In the genomic region with DNA sequence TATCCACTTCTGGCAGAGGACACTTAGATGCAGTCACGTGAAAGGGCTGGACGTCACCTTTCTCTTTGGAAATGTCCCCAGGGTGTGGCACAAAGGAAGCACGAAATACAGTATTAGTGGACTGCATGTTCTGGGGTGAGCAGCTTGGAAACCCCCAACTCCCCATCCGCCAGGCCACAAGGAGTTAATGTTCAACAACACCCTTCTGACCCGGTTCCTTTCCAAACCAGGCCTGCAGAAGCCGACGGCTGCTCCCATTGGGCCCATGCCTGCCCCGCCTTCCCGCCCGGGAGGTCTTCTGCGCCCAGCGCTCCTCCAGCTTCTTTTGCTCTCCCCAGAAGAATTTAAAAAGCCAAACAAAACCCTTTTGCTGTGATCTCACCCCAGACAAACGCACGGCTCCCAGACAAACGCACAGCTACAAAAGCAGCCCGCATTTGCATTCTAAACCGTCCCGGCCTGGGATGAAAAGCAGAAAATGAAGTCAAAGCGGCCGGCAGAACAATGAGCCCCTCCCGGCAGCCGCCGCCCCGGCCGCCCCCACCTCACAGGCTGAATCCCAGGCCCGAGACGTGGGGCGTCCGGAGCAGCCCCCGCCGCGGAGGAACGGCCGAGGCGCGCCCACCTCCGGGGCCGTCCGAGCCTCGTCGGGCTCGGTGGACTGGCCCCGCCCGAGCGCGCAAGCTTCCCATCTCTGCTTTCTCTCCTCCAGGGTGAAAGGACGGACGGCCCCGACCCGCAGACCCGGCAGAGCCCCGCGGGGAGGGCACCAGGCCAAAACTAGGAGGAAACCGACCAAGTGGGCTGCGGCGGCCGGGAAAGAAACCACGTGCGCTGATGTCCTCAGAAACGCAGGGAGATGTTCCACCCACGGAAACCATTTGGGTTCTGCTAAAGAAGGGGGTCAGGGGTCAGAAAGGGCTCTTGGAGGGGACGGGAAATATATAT, we compare ENCODE assay signal across 8 cellular contexts.
DNase-seq lines count a peak whose midpoint lies in the region; ATAC-seq, FAIRE-seq and TF ChIP-seq lines count a peak whose summit lies in the region.

No MANE protein-coding gene starts in this region.

- BruUV-seq in endothelial cell of umbilical vein (replicated peaks; lab: Mats Ljungman, UMichigan), result no TSS peak

- TF ChIP-seq POLR2A in endothelial cell of umbilical vein (IDR thresholded peaks at IDR 0.05; ENCODE audit: low read depth, low read length), result no peak

- peaks cover 15% of the 10 kb centered on the region for H3K27me3 Mint-ChIP-seq in memory B cell
- H3K27me3 Mint-ChIP-seq in type B pancreatic cell, result peaks cover 9% of the 10 kb centered on the region

- FAIRE-seq in endothelial cell of umbilical vein (lab: Jason Lieb, UNC), result no peak

- H3K36me3 Mint-ChIP-seq in memory B cell (peaks cover 3% of the 10 kb centered on the region), type B pancreatic cell (no peaks in the 10 kb centered on the region)

- H3K9me1 ChIP-seq in endothelial cell of umbilical vein (replicated peaks; ENCODE audit: control insufficient read depth, extremely low read depth, insufficient read depth, low read length), result no peaks in the 10 kb centered on the region

- no peaks in the 10 kb centered on the region for H3K79me2 ChIP-seq in ACC112 (ENCODE audit: control insufficient read depth, insufficient read depth, low read length, unreplicated experiment)
- H3K79me2 ChIP-seq in endothelial cell of umbilical vein (ENCODE audit: control insufficient read depth, insufficient read depth, low read length), result no peaks in the 10 kb centered on the region

- no peak for ATAC-seq in memory B cell (ENCODE audit: low read depth)
- ATAC-seq in GM21390 (IDR thresholded peaks at IDR 0.05; ENCODE audit: unreplicated experiment), result no peak

- H3K9ac ChIP-seq in HUES48 (ENCODE audit: low read depth, low read length) (peak overlapping the region; percentile 14; the same call in 1 of the 2 replicates), endothelial cell of umbilical vein (replicated peaks; ENCODE audit: extremely low read depth, insufficient read depth, low read length) (peak overlapping the region; percentile 63)

- H3K4me1 ChIP-seq in ACC112 (ENCODE audit: control insufficient read depth, insufficient read depth, low read length, unreplicated experiment), result peaks cover 16% of the 10 kb centered on the region
- H3K4me1 ChIP-seq in HUES48 (ENCODE audit: control insufficient read depth, insufficient read depth, low read length), result peaks cover 5% of the 10 kb centered on the region
- peaks cover 6% of the 10 kb centered on the region for H3K4me1 ChIP-seq in endothelial cell of umbilical vein (ENCODE audit: control insufficient read depth, extremely low read depth, insufficient read depth, low read length)

- intact Hi-C loops in endothelial cell of umbilical vein (cut with micrococcal nuclease), result no loop called here

- H3K4me3 ChIP-seq in ACC112 (ENCODE audit: low read depth, low read length) (peak overlapping the region; percentile 88), HUES48 (ENCODE audit: low read depth, low read length) (peak overlapping the region; percentile 61), endothelial cell of umbilical vein (replicated peaks in 1 of 3; ENCODE audit: insufficient read depth in 1 of 3, low read depth in 1 of 3, low read length in 3 of 3) (peak overlapping the region; percentile 3 to 46 (median 25))

- CTCF ChIA-PET in endothelial cell of umbilical vein (lab: Charles Lee), result interaction anchor here (0.7 to 1.2 kb wide), 3 partner anchors 11 to 101 kb away, joined by 3 to 5 read pairs (median 3); no protein-coding TSS in a partner anchor

- H3K9me3 ChIP-seq in HUES48 (ENCODE audit: control insufficient read depth, insufficient read depth, low read length) (no peaks in the 10 kb centered on the region), endothelial cell of umbilical vein (replicated peaks; ENCODE audit: control insufficient read depth, insufficient read depth, low read length) (no peaks in the 10 kb centered on the region)

- no peaks in the 10 kb centered on the region for H3K9me3 Mint-ChIP-seq in memory B cell
- H3K9me3 Mint-ChIP-seq in type B pancreatic cell, result no peaks in the 10 kb centered on the region

- H3K4me1 Mint-ChIP-seq in memory B cell (peaks cover 22% of the 10 kb centered on the region), type B pancreatic cell (ENCODE audit: unreplicated experiment) (peaks cover 8% of the 10 kb centered on the region)

- H3K4me3 Mint-ChIP-seq in memory B cell (peak overlapping the region; percentile 72), type B pancreatic cell (peak overlapping the region; percentile 87)

- TF ChIP-seq CTCF in endothelial cell of umbilical vein (IDR thresholded peaks at IDR 0.05; ENCODE audit: extremely low read depth in 1 of 2, insufficient read depth in 1 of 2, low read depth in 1 of 2, low read length in 2 of 2) (no peak), type B pancreatic cell (conservative IDR thresholded peaks at IDR 0.05) (no peak)

- H3K27ac ChIP-seq in ACC112 (ENCODE audit: low read depth, low read length) (no peak overlapping the region; the same call in 1 of the 2 replicates), HUES48 (ENCODE audit: low read depth, low read length) (peak overlapping the region; percentile 89), endothelial cell of umbilical vein (ENCODE audit: insufficient read depth, low read depth, low read length) (no peak overlapping the region)

- H3K27me3 ChIP-seq in ACC112 (ENCODE audit: insufficient read depth, low read length) (no peaks in the 10 kb centered on the region), HUES48 (ENCODE audit: control insufficient read depth, insufficient read depth, low read length) (no peaks in the 10 kb centered on the region), endothelial cell of umbilical vein (ENCODE audit: control insufficient read depth in 2 of 2, insufficient read depth in 2 of 2, low read length in 2 of 2) (no peaks in the 10 kb centered on the region)

- H2AFZ ChIP-seq in ACC112 (ENCODE audit: low read length, unreplicated experiment), result peak overlapping the region; percentile 27
- H2AFZ ChIP-seq in endothelial cell of umbilical vein (ENCODE audit: low read depth, low read length), result peak overlapping the region; percentile 92

- H3K27ac Mint-ChIP-seq in memory B cell, result no peak overlapping the region
- H3K27ac Mint-ChIP-seq in type B pancreatic cell, result no peak overlapping the region

- H3K4me2 ChIP-seq in endothelial cell of umbilical vein (ENCODE audit: insufficient read depth, low read length), result peak overlapping the region; percentile 77

- POLR2A ChIA-PET in endothelial cell of umbilical vein (lab: Charles Lee), result no interaction called here

- dilution Hi-C loops in endothelial cell of umbilical vein (cut with MboI; ENCODE audit: extremely low pct_ligation_motif_present, low sequenced_read_pairs), result no loop called here

- DNase-seq in endothelial cell of umbilical vein (ENCODE audit: low read depth, low spot score), result peak; percentile 25
- no peak for DNase-seq in memory B cell (ENCODE audit: low spot score in 2 of 2)
- DNase-seq in type B pancreatic cell (ENCODE audit: extremely low spot score, unreplicated experiment), result no peak
- no peak for DNase-seq in COLO829 (ENCODE audit: low spot score)
- DNase-seq in activated CD4-positive, alpha-beta T cell treated with anti-CD3 and anti-CD28 coated beads, Interleukin-2, amount 50 U/mL, for 1 hour, result no peak

- no peaks in the 10 kb centered on the region for H4K20me1 ChIP-seq in endothelial cell of umbilical vein (replicated peaks; ENCODE audit: control insufficient read depth, extremely low read depth, insufficient read depth, low read length)

- H3K36me3 ChIP-seq in ACC112 (ENCODE audit: insufficient read depth, low read length), result no peaks in the 10 kb centered on the region
- H3K36me3 ChIP-seq in HUES48 (ENCODE audit: control insufficient read depth, insufficient read depth, low read length), result no peaks in the 10 kb centered on the region
- no peaks in the 10 kb centered on the region for H3K36me3 ChIP-seq in endothelial cell of umbilical vein (ENCODE audit: control insufficient read depth in 2 of 2, extremely low read depth in 1 of 2, insufficient read depth in 2 of 2, low read length in 2 of 2)

TF ChIP-seq in endothelial cell of umbilical vein, 7 proteins besides CTCF, POLR2A, EP300 and RAD21:
- TF ChIP-seq, protein P1, sequence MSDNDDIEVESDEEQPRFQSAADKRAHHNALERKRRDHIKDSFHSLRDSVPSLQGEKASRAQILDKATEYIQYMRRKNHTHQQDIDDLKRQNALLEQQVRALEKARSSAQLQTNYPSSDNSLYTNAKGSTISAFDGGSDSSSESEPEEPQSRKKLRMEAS (IDR thresholded peaks at IDR 0.05; ENCODE audit: insufficient read depth, insufficient read length), result peak; percentile 51
- no peak for TF ChIP-seq EZH2 (IDR thresholded peaks at IDR 0.05; ENCODE audit: borderline replicate concordance, low read depth, low read length, severe bottlenecking)

Comparison
In these comparisons a context has a peak if more than half of its experiments do, and no peak if none do; other contexts are left out.
1. H3K4me3 ChIP-seq: peak in every context shown above with its lines; median percentile 88 in ACC112; 61 in HUES48; 25 in endothelial cell of umbilical vein.